In the genomic region with DNA sequence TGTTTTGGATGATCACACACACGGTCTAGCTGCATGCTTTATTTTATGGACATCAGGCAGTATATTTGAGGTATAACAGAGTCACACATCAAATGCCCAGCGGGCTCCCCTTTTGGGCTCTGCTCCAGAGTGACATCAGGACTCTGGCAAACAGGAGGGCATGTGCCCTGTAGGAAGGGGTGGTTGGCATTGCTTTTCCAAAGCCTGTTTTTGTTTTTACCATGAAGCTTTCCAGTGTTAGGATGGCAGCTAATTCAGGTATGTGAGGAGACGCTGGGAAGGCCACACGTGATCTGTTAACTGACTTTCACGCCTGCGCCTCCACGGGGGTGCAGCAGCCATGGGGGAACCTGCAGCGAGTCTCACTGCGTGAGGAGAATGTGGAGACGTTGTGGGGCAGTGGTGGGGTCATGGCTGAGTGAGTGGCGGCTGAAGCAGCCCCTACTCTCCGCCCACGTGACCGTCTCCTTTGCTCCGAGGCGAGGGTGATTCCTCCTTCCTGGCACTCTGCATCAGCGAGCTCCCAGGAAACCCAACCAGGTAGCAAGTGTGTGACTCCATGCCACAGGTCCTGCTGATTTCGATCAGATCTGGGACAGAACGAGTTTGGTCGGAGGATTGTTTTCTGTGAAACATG, we compare ENCODE assay signal across 22 cellular contexts.
"Had no signal": no experiment of that assay in that cellular context is flagged by ENCODE, and none has a peak within 500 bp of the region (broad histone marks: within the 10 kb centered on the region; RNA-seq: fewer than 3 reads in every experiment).

No MANE protein-coding gene starts in this region.

- H3K27me3 Mint-ChIP-seq: activated naive CD8-positive, alpha-beta T cell treated with anti-CD3 and anti-CD28 coated beads, Interleukin-2, amount 10 ng/mL, durations not matched to agents 7 days and 5 days; dendritic cell treated with granulocyte-macrophage colony-stimulating factor and Interleukin-4, amounts not matched to agents 40 ng/mL and 50 ng/mL, for 4 days; stimulated activated naive CD8-positive, alpha-beta T cell treated with anti-CD3 and anti-CD28 coated beads, Interleukin-15, Interleukin-2, amounts not matched to agents 100 ng/mL and 50 ng/mL, for 24 hours had no signal

- H3K4me1 ChIP-seq: left ventricle myocardium inferior, thyroid gland, uterus had no signal

- H3K4me3 Mint-ChIP-seq: activated naive CD8-positive, alpha-beta T cell treated with anti-CD3 and anti-CD28 coated beads, Interleukin-2, amount 10 ng/mL, durations not matched to agents 7 days and 5 days; activated T-cell treated with anti-CD3 and anti-CD28 coated beads, Interleukin-2, amount 50 U/mL, for 4 hours; dendritic cell treated with granulocyte-macrophage colony-stimulating factor and Interleukin-4, amounts not matched to agents 40 ng/mL and 50 ng/mL, for 4 days; stimulated activated naive CD8-positive, alpha-beta T cell treated with anti-CD3 and anti-CD28 coated beads, Interleukin-15, Interleukin-2, amounts not matched to agents 100 ng/mL and 50 ng/mL, for 24 hours had no signal

- DNase-seq: activated CD4-positive, alpha-beta T cell treated with anti-CD3 and anti-CD28 coated beads for 1 hour; activated CD4-positive, alpha-beta T cell treated with anti-CD3 and anti-CD28 coated beads, Interleukin-2, amount 50 U/mL, for 1 hour; activated CD8-positive, alpha-beta memory T cell treated with anti-CD3 and anti-CD28 coated beads, Interleukin-2, amount 50 U/mL, for 48 hours; activated naive CD4-positive, alpha-beta T cell; activated naive CD8-positive, alpha-beta T cell treated with anti-CD3 and anti-CD28 coated beads, Interleukin-2, amount 10 ng/mL, durations not matched to agents 7 days and 5 days; activated T-cell treated with anti-CD3 and anti-CD28 coated beads, Interleukin-2, amount 50 U/mL, for 4 hours; amniotic stem cell; effector CD4-positive, alpha-beta T cell; foreskin melanocyte; kidney; left ventricle myocardium inferior; mammary epithelial cell; midbrain; nucleus accumbens; stimulated activated CD4-positive, alpha-beta T cell treated with anti-CD3 and anti-CD28 coated beads, Interleukin-4, amount 100 ng/mL, for 24 hours; SW 1271; thyroid gland; uterus had no signal

- H3K9me3 ChIP-seq: left ventricle myocardium inferior, thyroid gland, uterus had no signal

- H3K9me3 Mint-ChIP-seq: activated naive CD8-positive, alpha-beta T cell treated with anti-CD3 and anti-CD28 coated beads, Interleukin-2, amount 10 ng/mL, durations not matched to agents 7 days and 5 days; activated T-cell treated with anti-CD3 and anti-CD28 coated beads, Interleukin-2, amount 50 U/mL, for 4 hours; activated T-helper 2 cell treated with anti-CD3 and anti-CD28 coated beads, Interferon-gamma antibody, Interleukin-2, Interleukin-4, amounts not matched to agents 10 μg/mL and 5 μg/mL and 100 μg/mL, durations not matched to agents 14 hours and 24 hours and 36 hours; dendritic cell treated with granulocyte-macrophage colony-stimulating factor and Interleukin-4, amounts not matched to agents 40 ng/mL and 50 ng/mL, for 4 days; stimulated activated naive CD8-positive, alpha-beta T cell treated with anti-CD3 and anti-CD28 coated beads, Interleukin-15, Interleukin-2, amounts not matched to agents 100 ng/mL and 50 ng/mL, for 24 hours had no signal

- H3K27me3 ChIP-seq: thyroid gland, uterus had no signal

- ATAC-seq: activated T-cell treated with anti-CD3 and anti-CD28 coated beads, Interleukin-2, amount 50 U/mL, for 4 hours had no signal

- H3K27ac ChIP-seq: left ventricle myocardium inferior, SK-N-MC, thyroid gland had no signal

- H3K27ac Mint-ChIP-seq: activated naive CD8-positive, alpha-beta T cell treated with anti-CD3 and anti-CD28 coated beads, Interleukin-2, amount 10 ng/mL, durations not matched to agents 7 days and 5 days; activated T-helper 2 cell treated with anti-CD3 and anti-CD28 coated beads, Interferon-gamma antibody, Interleukin-2, Interleukin-4, amounts not matched to agents 10 μg/mL and 5 μg/mL and 100 μg/mL, durations not matched to agents 14 hours and 24 hours and 36 hours; dendritic cell treated with granulocyte-macrophage colony-stimulating factor and Interleukin-4, amounts not matched to agents 40 ng/mL and 50 ng/mL, for 4 days; stimulated activated naive CD8-positive, alpha-beta T cell treated with anti-CD3 and anti-CD28 coated beads, Interleukin-15, Interleukin-2, amounts not matched to agents 100 ng/mL and 50 ng/mL, for 24 hours had no signal

- H3K36me3 ChIP-seq: uterus had no signal

- H3K4me3 ChIP-seq: left ventricle myocardium inferior, SK-N-MC, thyroid gland, uterus had no signal
